8 cellular contexts compared by ENCODE assay signal in the genomic region with DNA sequence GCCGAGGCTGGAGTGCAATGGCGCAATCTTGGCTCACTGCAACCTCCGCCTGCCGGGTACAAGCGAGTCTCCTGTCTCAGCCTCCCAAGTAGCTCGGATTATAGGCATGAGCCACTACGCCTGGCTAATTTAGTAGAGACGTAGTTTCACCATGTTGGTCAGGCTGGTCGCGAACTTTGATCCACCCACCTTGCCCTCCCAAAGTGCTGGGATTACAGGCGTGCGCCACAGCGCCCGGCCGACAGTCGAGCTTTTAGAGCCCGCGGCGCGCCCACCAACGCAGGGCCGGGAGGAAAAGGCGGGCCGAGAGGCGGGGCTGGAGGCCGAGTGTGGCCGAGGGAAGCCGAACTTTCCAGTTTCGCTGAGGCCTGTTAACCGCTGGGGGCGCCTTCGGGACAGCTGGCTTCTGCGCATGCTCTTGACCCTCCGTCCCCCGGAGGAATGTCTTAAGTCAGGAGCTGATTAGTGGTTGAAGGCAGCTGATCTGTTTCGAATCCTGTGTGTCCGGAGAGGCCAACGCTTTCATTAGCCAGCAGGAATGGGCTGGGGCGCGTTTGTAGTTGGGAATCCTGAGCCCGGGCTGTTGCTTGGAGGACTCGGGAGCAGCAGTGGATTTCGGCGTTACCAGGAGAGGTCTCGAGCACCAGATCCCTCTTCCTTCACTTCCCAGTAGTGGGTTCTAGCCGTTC. TPM values are rescaled to one million over a fixed set of nuclear protein-coding genes. Genes with fewer than 3 reads are reported as not detected.
DNase-seq lines count a peak whose midpoint lies in the region; ATAC-seq, FAIRE-seq and TF ChIP-seq lines count a peak whose summit lies in the region.

No MANE protein-coding gene starts in this region.

- H3K4me1 Mint-ChIP-seq in activated naive CD8-positive, alpha-beta T cell treated with anti-CD3 and anti-CD28 coated beads, Interleukin-2, amount 50 U/mL, for 24 hours, result peaks cover 28% of the 10 kb centered on the region

- no peak for FAIRE-seq in pancreas (lab: Jason Lieb, UNC)

- no peaks in the 10 kb centered on the region for H3K79me2 ChIP-seq in SU-DHL-6 (ENCODE audit: insufficient read depth, low read length)

- no peaks in the 10 kb centered on the region for H4K20me1 ChIP-seq in SU-DHL-6 (ENCODE audit: low read depth, low read length)

- peak overlapping the region; percentile 82 for H3K4me3 Mint-ChIP-seq in activated naive CD8-positive, alpha-beta T cell treated with anti-CD3 and anti-CD28 coated beads, Interleukin-2, amount 50 U/mL, for 24 hours

- H3K27me3 ChIP-seq in SU-DHL-6 (ENCODE audit: low read length) (no peaks in the 10 kb centered on the region), cardiac muscle cell (no peaks in the 10 kb centered on the region), pancreas (no peaks in the 10 kb centered on the region), tibial artery (no peaks in the 10 kb centered on the region)

- H2AFZ ChIP-seq in SU-DHL-6 (ENCODE audit: low read depth, low read length, severe bottlenecking), result peak overlapping the region; percentile 99

- no peaks in the 10 kb centered on the region for H3K9me3 ChIP-seq in SU-DHL-6 (ENCODE audit: insufficient read depth, low read length)
- no peaks in the 10 kb centered on the region for H3K9me3 ChIP-seq in cardiac muscle cell (ENCODE audit: low read depth)
- H3K9me3 ChIP-seq in pancreas, result no peaks in the 10 kb centered on the region
- no peaks in the 10 kb centered on the region for H3K9me3 ChIP-seq in tibial artery

- H3K27ac ChIP-seq in SU-DHL-6 (ENCODE audit: low read depth, low read length) (no peak overlapping the region), cardiac muscle cell (peak overlapping the region; percentile 99), pancreas (peak overlapping the region; percentile 71 to 92 (median 82)), tibial artery (peak overlapping the region; percentile 83 to 91)

- peak overlapping the region; percentile 60 for H3K9ac ChIP-seq in SU-DHL-6 (ENCODE audit: low read length)

- peaks cover 2% of the 10 kb centered on the region for H3K27me3 Mint-ChIP-seq in activated naive CD8-positive, alpha-beta T cell treated with anti-CD3 and anti-CD28 coated beads, Interleukin-2, amount 50 U/mL, for 24 hours

- 1% methylated on average over 46 of the region's 46 CpGs for WGBS in pancreas, 2 donors

- H3K4me1 ChIP-seq in cardiac muscle cell (ENCODE audit: low read depth) (peaks cover 7% of the 10 kb centered on the region), pancreas (peaks cover 0 to 3% (median 3%) of the 10 kb centered on the region in 3 donors), tibial artery (peaks cover 0 to 28% (median 18%) of the 10 kb centered on the region in 4 donors)

- no peaks in the 10 kb centered on the region for H3K36me3 ChIP-seq in SU-DHL-6 (ENCODE audit: low read length)
- H3K36me3 ChIP-seq in cardiac muscle cell, result no peaks in the 10 kb centered on the region
- H3K36me3 ChIP-seq in pancreas, result no peaks in the 10 kb centered on the region
- peaks cover 0 to 4% (median 0%) of the 10 kb centered on the region in 3 donors for H3K36me3 ChIP-seq in tibial artery

- H3K9me3 Mint-ChIP-seq in activated naive CD8-positive, alpha-beta T cell treated with anti-CD3 and anti-CD28 coated beads, Interleukin-2, amount 50 U/mL, for 24 hours, result no peaks in the 10 kb centered on the region

- peak overlapping the region; percentile 87 for H3K27ac Mint-ChIP-seq in activated naive CD8-positive, alpha-beta T cell treated with anti-CD3 and anti-CD28 coated beads, Interleukin-2, amount 50 U/mL, for 24 hours

- intact Hi-C loops in pancreas (cut with DNase I) (no loop called here), tibial artery (cut with DNase I; ENCODE audit: low total_unique reads) (no loop called here)

- ATAC-seq in HG02678 (IDR thresholded peaks at IDR 0.05; ENCODE audit: unreplicated experiment), result peak; percentile 96
- peak; percentile 92 for ATAC-seq in activated naive CD8-positive, alpha-beta T cell treated with anti-CD3 and anti-CD28 coated beads, Interleukin-2, amount 50 U/mL, for 24 hours
- peak; percentile 95 to 98 (median 96) for ATAC-seq in pancreas

- H3K36me3 Mint-ChIP-seq in activated naive CD8-positive, alpha-beta T cell treated with anti-CD3 and anti-CD28 coated beads, Interleukin-2, amount 50 U/mL, for 24 hours (ENCODE audit: low read depth), result peaks cover 3% of the 10 kb centered on the region

- H3K4me2 ChIP-seq in SU-DHL-6 (ENCODE audit: low read depth, low read length, poor library complexity, severe bottlenecking), result peak overlapping the region; percentile 76

- H3F3A ChIP-seq in SU-DHL-6 (ENCODE audit: insufficient read depth), result peaks cover 11% of the 10 kb centered on the region

- no peaks in the 10 kb centered on the region for H3K9me2 ChIP-seq in SU-DHL-6 (replicated peaks; ENCODE audit: insufficient read depth, low read length)

- DNase-seq in NCI-H1417 (lab: John Stamatoyannopoulos, UW), result peak; percentile 95 to 98 (median 95)
- peak; percentile 95 for DNase-seq in activated naive CD8-positive, alpha-beta T cell treated with anti-CD3 and anti-CD28 coated beads, Interleukin-2, amount 50 U/mL, for 24 hours
- DNase-seq in cardiac muscle cell (ENCODE audit: low read depth in 1 of 2, low spot score in 1 of 2), result peak; percentile 97 to 99
- peak; percentile 92 to 98 (median 94) for DNase-seq in pancreas
- peak; percentile 95 to 98 for DNase-seq in tibial artery

- H3K4me3 ChIP-seq in SU-DHL-6 (ENCODE audit: insufficient read depth, low read length, poor library complexity, severe bottlenecking) (peak overlapping the region; percentile 53), cardiac muscle cell (peak overlapping the region; percentile 33), pancreas (peak overlapping the region; percentile 38 to 58 (median 48)), tibial artery (peak overlapping the region; percentile 56 to 63)

- TF ChIP-seq CTCF in GM12872 (IDR thresholded peaks at IDR 0.05; ENCODE audit: insufficient read depth, low read depth, low read length), result peak; percentile 93
- TF ChIP-seq CTCF in SU-DHL-6 (IDR thresholded peaks at IDR 0.05; ENCODE audit: insufficient read depth, low read length, poor library complexity, severe bottlenecking), result peak; percentile 66
- TF ChIP-seq CTCF in cardiac muscle cell (IDR thresholded peaks at IDR 0.05; ENCODE audit: low read depth, low read length), result peak; percentile 86
- peak; percentile 80 to 89 (median 84) for TF ChIP-seq CTCF in pancreas (IDR thresholded peaks at IDR 0.05)
- TF ChIP-seq CTCF in tibial artery (IDR thresholded peaks at IDR 0.05), result peak; percentile 89 to 92

RNA-seq across cellular contexts. Expression of gene RPLP1, which starts 10.0 kb away (rescaled TPM):
- total RNA-seq in cardiac muscle cell (303 and 361 TPM in 2 replicates), pancreas (1,000 to 10,000 TPM in 1 of 6 donors, 100 to 1,000 TPM in 5; 578 to 1,123 (median 772) TPM)
- polyA plus RNA-seq in cardiac muscle cell (967 and 994 TPM in 2 replicates), pancreas (100 to 1,000 TPM; 638 to 738 TPM)

RNA-seq across cellular contexts. Expression of gene KIF23, which starts 48.5 kb away (rescaled TPM):
- total RNA-seq in cardiac muscle cell (11.2 and 58.9 TPM in 2 replicates), pancreas (1 to 10 TPM in 2 of 6 donors, under 1 TPM in 4; 0.19 to 2.0 (median 0.82) TPM)
- polyA plus RNA-seq in cardiac muscle cell (12.3 and 45.9 TPM in 2 replicates), pancreas (1 to 10 TPM in 1 of 2 donors, under 1 TPM in 1; 0.91 to 2.0 TPM)
